ENCODE assay signal across 16 cellular contexts in genomic region chr1:41608242-41608641, GRCh38.
DNase-seq lines count a peak whose midpoint lies in the region; ATAC-seq and TF ChIP-seq lines count a peak whose summit lies in the region.
"Had no signal": no experiment of that assay in that cellular context is flagged by ENCODE, and none has a peak within 500 bp of the region (broad histone marks: within the 10 kb centered on the region; RNA-seq: fewer than 3 reads in every experiment).

No MANE protein-coding gene starts in this region.

- no peaks in the 10 kb centered on the region for H3K9me3 Mint-ChIP-seq in chondrocyte (ENCODE audit: low read depth)

- intact Hi-C loops in left cardiac atrium (cut with DNase I), result no loop called here
- intact Hi-C loops in cardiac septum (cut with DNase I), result no loop called here

- H3K4me1 ChIP-seq in lung (ENCODE audit: control insufficient read depth in 2 of 2, insufficient read depth in 2 of 2, low read length in 2 of 2), result no peaks in the 10 kb centered on the region

- ATAC-seq in left cardiac atrium (peak; percentile 52 to 69), lung (ENCODE audit: insufficient read depth, low FRiP score) (no peak), HG02885 (IDR thresholded peaks at IDR 0.05; ENCODE audit: poor library complexity, unreplicated experiment) (no peak), HG03520 (IDR thresholded peaks at IDR 0.05; ENCODE audit: unreplicated experiment) (no peak)

- H3K36me3 ChIP-seq in lung (ENCODE audit: control insufficient read depth in 2 of 2, insufficient read depth in 2 of 2, low read length in 2 of 2), result no peaks in the 10 kb centered on the region

- no peak for TF ChIP-seq CTCF in chondrocyte (IDR thresholded peaks at IDR 0.05)
- TF ChIP-seq CTCF in lung (IDR thresholded peaks at IDR 0.05; ENCODE audit: control extremely low read depth, extremely low read depth), result no peak

- peaks cover 1% of the 10 kb centered on the region for H3K36me3 Mint-ChIP-seq in chondrocyte (ENCODE audit: low read depth)

- H3K9me3 ChIP-seq in lung (ENCODE audit: control insufficient read depth in 2 of 2, insufficient read depth in 1 of 2, low read length in 1 of 2), result no peaks in the 10 kb centered on the region

- H3K4me3 Mint-ChIP-seq in chondrocyte (ENCODE audit: unreplicated experiment), result no peak overlapping the region

- H3K27me3 ChIP-seq in lung (ENCODE audit: control insufficient read depth, insufficient read depth), result no peaks in the 10 kb centered on the region

- 58 to 60% methylated on average over 4 of the region's 4 CpGs for WGBS in lung, 2 donors

- DNase-seq in left cardiac atrium (no peak), cardiac septum (ENCODE audit: low spot score) (no peak), chondrocyte (ENCODE audit: low spot score) (no peak), lung (ENCODE audit: low spot score) (peak; percentile 42), NCI-H2107 treated with DMSO at 0.1 percent for 48 hours (lab: John Stamatoyannopoulos, UW; ENCODE audit: unreplicated experiment) (no peak), erythroblast (lab: John Stamatoyannopoulos, UW) (no peak)
- DNase-seq: activated CD4-positive, alpha-beta T cell treated with anti-CD3 and anti-CD28 coated beads for 4 hours; activated effector memory CD4-positive, alpha-beta T cell treated with anti-CD3 and anti-CD28 coated beads, Interleukin-2, amount 50 U/mL, for 16 hours; caudate nucleus; hippocampal formation; NCI-H2081 treated with DMSO at 0.1 percent for 48 hours; stimulated activated naive CD8-positive, alpha-beta T cell treated with anti-CD3 and anti-CD28 coated beads, Interleukin-15, Interleukin-2, amounts not matched to agents 100 U/mL and 50 U/mL, for 24 hours; T-helper 2 cell had no signal

- TF ChIP-seq POLR2A in erythroblast (IDR thresholded peaks at IDR 0.05; ENCODE audit: low read length), result no peak

- H3K27ac Mint-ChIP-seq in chondrocyte (ENCODE audit: unreplicated experiment), result peak overlapping the region; percentile 63

- H3K27ac ChIP-seq in lung (ENCODE audit: low read depth in 1 of 2, low read length in 1 of 2), result no peak overlapping the region
- H3K27ac ChIP-seq: skin epidermis had no signal

- H3K4me3 ChIP-seq in lung, result no peak overlapping the region
- H3K4me3 ChIP-seq: skin epidermis had no signal

- no peaks in the 10 kb centered on the region for H3K27me3 Mint-ChIP-seq in chondrocyte (ENCODE audit: low read depth)

- peaks cover 15% of the 10 kb centered on the region for H3K4me1 Mint-ChIP-seq in chondrocyte (ENCODE audit: low read depth)

Comparison
In these comparisons a context has a peak if more than half of its experiments do, and no peak if none do; other contexts are left out.
1. ATAC-seq: peak in left cardiac atrium (2 of 2); none in lung (single experiment), HG02885 (single experiment) and HG03520 (single experiment).